8 cellular contexts compared by ENCODE assay signal in the genomic region with DNA sequence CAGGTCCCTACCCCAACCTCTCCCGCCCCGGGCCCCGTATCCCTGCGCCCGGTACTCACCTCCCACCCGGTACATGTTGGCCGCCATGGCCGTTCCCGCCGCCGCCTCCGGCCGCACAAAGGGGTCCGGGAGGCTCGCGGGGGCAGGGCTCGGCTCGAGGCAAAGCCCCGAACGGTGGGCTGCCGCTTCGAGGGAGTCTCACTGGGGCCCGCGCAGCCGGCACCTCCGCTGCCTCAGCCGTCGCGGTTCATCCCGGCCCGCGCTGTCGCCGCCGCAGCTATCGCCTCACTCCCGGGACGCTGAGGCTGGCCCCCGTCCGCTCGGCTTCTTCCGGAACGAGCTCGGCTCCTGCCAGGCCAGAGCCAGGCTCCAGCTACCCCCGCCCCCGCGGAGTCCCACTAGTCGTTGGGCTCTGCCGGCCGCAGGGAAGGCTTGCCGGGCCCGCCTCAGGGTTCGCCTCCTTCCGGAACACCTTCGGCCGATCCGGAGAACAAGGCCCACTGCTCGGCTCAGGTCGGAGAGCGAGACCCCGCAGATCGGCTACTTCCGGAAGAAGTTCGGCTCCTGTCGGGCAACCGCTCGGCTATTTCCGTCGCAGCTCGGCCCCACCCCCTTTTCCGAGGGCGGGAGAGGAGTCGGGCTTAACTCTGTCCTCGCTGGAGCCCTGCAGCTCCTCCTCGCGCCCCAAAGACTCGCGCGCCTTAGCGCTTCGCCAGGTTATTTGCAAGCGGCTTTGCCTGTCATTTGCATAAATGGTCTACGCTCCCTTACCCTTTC. TPM values are rescaled to one million over a fixed set of nuclear protein-coding genes. Genes with fewer than 3 reads are reported as not detected.
DNase-seq lines count a peak whose midpoint lies in the region; ATAC-seq, FAIRE-seq and TF ChIP-seq lines count a peak whose summit lies in the region.

A gene (minus strand): TSS at position 502 of the 777 bp plus-strand sequence. CDS start 415 bp downstream, at position 87.

- H3K27ac ChIP-seq in WERI-Rb-1 (peak within 1 kb of the TSS; percentile 97), mammary epithelial cell (ENCODE audit: insufficient read depth, low read depth, low read length) (peak within 1 kb of the TSS; percentile 66), iPS-20b (ENCODE audit: low read length) (peak within 1 kb of the TSS; percentile 30), small intestine (ENCODE audit: low read depth in 1 of 2, low read length in 1 of 2) (peak within 1 kb of the TSS; percentile 85 to 95)

- peak within 1 kb of the TSS; percentile 87 for H3K4me2 ChIP-seq in mammary epithelial cell (ENCODE audit: insufficient read depth, low read depth, low read length)

- CTCF ChIA-PET in mammary epithelial cell (lab: Charles Lee; ENCODE audit: low non-redundant PET), result interaction anchor here (0.8 kb wide), 1 partner anchor 10 kb away, joined by 7 read pairs; no protein-coding TSS in a partner anchor

- BruUV-seq in mammary epithelial cell (replicated peaks; lab: Mats Ljungman, UMichigan), result no TSS peak

- H3K4me3 ChIP-seq in WERI-Rb-1 (ENCODE audit: low read depth, low read length), result peak within 1 kb of the TSS; percentile 95
- H3K4me3 ChIP-seq in mammary epithelial cell (replicated peaks in 1 of 3; ENCODE audit: insufficient read depth in 1 of 3, low read depth in 2 of 3, low read length in 3 of 3), result peak within 1 kb of the TSS; percentile 68 to 88 (median 78)
- H3K4me3 ChIP-seq in iPS-20b (ENCODE audit: low read length), result peak within 1 kb of the TSS; percentile 96
- H3K4me3 ChIP-seq in small intestine (ENCODE audit: low read depth in 1 of 2, low read length in 2 of 2), result peak within 1 kb of the TSS; percentile 90 to 93

- peak; percentile 65 for ATAC-seq in GM18873 (IDR thresholded peaks at IDR 0.05; ENCODE audit: low FRiP score, unreplicated experiment)
- peak; percentile 64 for ATAC-seq in HG03139 (IDR thresholded peaks at IDR 0.05; ENCODE audit: unreplicated experiment)

- intact Hi-C loops in mammary epithelial cell (cut with micrococcal nuclease), result loop anchor here (5.0 kb wide), 2 partner anchors 179 to 241 kb away; no protein-coding TSS in a partner anchor

- H3K4me1 ChIP-seq in mammary epithelial cell (ENCODE audit: insufficient read depth, low read length), result peaks cover 30% of the 10 kb centered on the region
- H3K4me1 ChIP-seq in iPS-20b (ENCODE audit: insufficient read depth, low read length), result peaks cover 20% of the 10 kb centered on the region
- peaks cover 6% of the 10 kb centered on the region in 2 donors for H3K4me1 ChIP-seq in small intestine (ENCODE audit: control insufficient read depth in 2 of 2, insufficient read depth in 1 of 2, low read depth in 1 of 2, low read length in 1 of 2)

- in situ Hi-C loops in ACHN (cut with HindIII; ENCODE audit: low pct_ligation_motif_present, low pct_unique_long_range_greater_than_20kb, low sequenced_read_pairs) (no loop called here), mammary epithelial cell (cut with MboI; ENCODE audit: low sequenced_read_pairs in 2 of 2) (no loop called here)

- WGBS in mammary epithelial cell (ENCODE audit: low coverage, missing lambda C conversion rate), result 0% methylated on average over 5 of the region's 83 CpGs
- WGBS in small intestine, 3 donors, result 0 to 1% (median 0%) methylated on average over 78 to 83 of the region's 83 CpGs

- peak within 1 kb of the TSS; percentile 88 for H3K9ac ChIP-seq in mammary epithelial cell (ENCODE audit: insufficient read depth, low read length)
- peak within 1 kb of the TSS; percentile 96 for H3K9ac ChIP-seq in iPS-20b (ENCODE audit: low read depth, low read length)

- H2AFZ ChIP-seq in mammary epithelial cell (ENCODE audit: low read depth, low read length), result peak within 1 kb of the TSS; percentile 70

- FAIRE-seq in small intestine (lab: Jason Lieb, UNC), result no peak

- H3K9me3 ChIP-seq in WERI-Rb-1 (ENCODE audit: severe bottlenecking) (no peaks in the 10 kb centered on the region), mammary epithelial cell (replicated peaks; ENCODE audit: insufficient read depth, low read length) (no peaks in the 10 kb centered on the region), iPS-20b (ENCODE audit: insufficient read depth, low read depth, low read length) (no peaks in the 10 kb centered on the region), small intestine (ENCODE audit: control insufficient read depth, low read depth) (no peaks in the 10 kb centered on the region)

- DNase-seq in ACHN, result peak; percentile 94
- peak; percentile 99 for DNase-seq in NCI-H2227 (lab: John Stamatoyannopoulos, UW; ENCODE audit: unreplicated experiment)
- peak; percentile 98 for DNase-seq in WERI-Rb-1
- DNase-seq in mammary epithelial cell, result peak; percentile 99
- DNase-seq in small intestine, result peak; percentile 98

- TF ChIP-seq CTCF in WERI-Rb-1 (IDR thresholded peaks at IDR 0.05; ENCODE audit: low read depth, low read length) (no peak), mammary epithelial cell (conservative IDR thresholded peaks at IDR 0.05 in 1 of 2, IDR thresholded peaks at IDR 0.05 in 1 of 2; ENCODE audit: extremely low read depth in 1 of 2, insufficient read depth in 1 of 2, low read depth in 1 of 2, low read length in 2 of 2) (no peak)

- no peaks in the 10 kb centered on the region for H3K27me3 ChIP-seq in WERI-Rb-1 (ENCODE audit: insufficient read depth, low read depth, severe bottlenecking)
- no peaks in the 10 kb centered on the region for H3K27me3 ChIP-seq in mammary epithelial cell (ENCODE audit: insufficient read depth, low read length)
- H3K27me3 ChIP-seq in iPS-20b (ENCODE audit: insufficient read depth, low read length), result peaks cover 26% of the 10 kb centered on the region
- no peaks in the 10 kb centered on the region for H3K27me3 ChIP-seq in small intestine (ENCODE audit: control insufficient read depth in 2 of 2, insufficient read depth in 2 of 2, low read length in 2 of 2)

- H4K20me1 ChIP-seq in mammary epithelial cell (ENCODE audit: insufficient read depth, low read length), result no peaks in the 10 kb centered on the region

- peaks cover 48% of the 10 kb centered on the region for H3K79me2 ChIP-seq in mammary epithelial cell (ENCODE audit: insufficient read depth, low read length)

- peaks cover 50% of the 10 kb centered on the region for H3K36me3 ChIP-seq in WERI-Rb-1
- peaks cover 15% of the 10 kb centered on the region for H3K36me3 ChIP-seq in mammary epithelial cell (ENCODE audit: insufficient read depth, low read length)
- H3K36me3 ChIP-seq in iPS-20b (ENCODE audit: insufficient read depth, low read depth, low read length), result peaks cover 32% of the 10 kb centered on the region
- peaks cover 7 to 13% of the 10 kb centered on the region in 2 donors for H3K36me3 ChIP-seq in small intestine (ENCODE audit: control insufficient read depth in 2 of 2, insufficient read depth in 2 of 2, low read length in 2 of 2)

- dilution Hi-C loops in mammary epithelial cell (cut with HindIII; ENCODE audit: low sequenced_read_pairs), result no loop called here

RNA-seq across cellular contexts. Expression of the gene that starts here (rescaled TPM):
- 100 to 1,000 TPM; 157 to 169 TPM for total RNA-seq in mammary epithelial cell
- 39.3 TPM for polyA plus RNA-seq in mammary epithelial cell
- polyA minus RNA-seq in mammary epithelial cell, result 227 TPM
- polyA plus RNA-seq in small intestine, result 10 to 100 TPM; 40.5 to 64.7 (median 40.9) TPM

Comparison
In these comparisons a context has a peak if more than half of its experiments do, and no peak if none do; other contexts are left out.
1. Peak in every context shown above with its lines: DNase-seq, ATAC-seq, H3K4me3 ChIP-seq and H3K27ac ChIP-seq.
2. H3K27ac ChIP-seq: peak in every context shown above with its lines; median percentile 97 in WERI-Rb-1; 90 in small intestine; 66 in mammary epithelial cell; 30 in iPS-20b.